ENCODE assay signal across 21 cellular contexts in genomic region chr2:105301646-105302045, GRCh38. TPM values are rescaled to one million over a fixed set of nuclear protein-coding genes. Genes with fewer than 3 reads are reported as not detected.
DNase-seq lines count a peak whose midpoint lies in the region; ATAC-seq and TF ChIP-seq lines count a peak whose summit lies in the region.
"Had no signal": no experiment of that assay in that cellular context is flagged by ENCODE, and none has a peak within 500 bp of the region (broad histone marks: within the 10 kb centered on the region; RNA-seq: fewer than 3 reads in every experiment).

No MANE protein-coding gene starts in this region.

- no peak overlapping the region for H3K23ac ChIP-seq in trophoblast cell (ENCODE audit: low read length)

- H3K36me3 Mint-ChIP-seq in activated naive CD4-positive, alpha-beta T cell treated with anti-CD3 and anti-CD28 coated beads, Interleukin-2, amount 10 ng/mL, durations not matched to agents 7 days and 5 days = peaks cover 20% of the 10 kb centered on the region
- H3K36me3 Mint-ChIP-seq in activated CD8-positive, alpha-beta T cell treated with anti-CD3 and anti-CD28 coated beads for 36 hours (ENCODE audit: low read depth) = peaks cover 26% of the 10 kb centered on the region

- H3K27ac ChIP-seq in trophoblast cell (ENCODE audit: low read depth, low read length) = no peak overlapping the region
- H3K27ac ChIP-seq: BLaER1 had no signal

- no peaks in the 10 kb centered on the region for H3K79me2 ChIP-seq in trophoblast cell (ENCODE audit: control insufficient read depth, insufficient read depth, low read length, poor library complexity)

- H3K4me1 Mint-ChIP-seq in activated naive CD4-positive, alpha-beta T cell treated with anti-CD3 and anti-CD28 coated beads, Interleukin-2, amount 10 ng/mL, durations not matched to agents 7 days and 5 days = peaks cover 17% of the 10 kb centered on the region
- peaks cover 26% of the 10 kb centered on the region for H3K4me1 Mint-ChIP-seq in activated CD8-positive, alpha-beta T cell treated with anti-CD3 and anti-CD28 coated beads for 36 hours (ENCODE audit: low read depth)

- intact Hi-C loops in activated CD8-positive, alpha-beta T cell treated with anti-CD3 and anti-CD28 coated beads for 36 hours (cut with micrococcal nuclease) = no loop called here

- H4K91ac ChIP-seq in trophoblast cell (ENCODE audit: low read depth, low read length) = no peak overlapping the region

- no peak overlapping the region for H2BK12ac ChIP-seq in trophoblast cell (ENCODE audit: low read length)

- no peak overlapping the region for H2AFZ ChIP-seq in trophoblast cell (ENCODE audit: insufficient read depth, low read length, poor library complexity)

- CTCF ChIA-PET in activated naive CD4-positive, alpha-beta T cell treated with anti-CD3 and anti-CD28 coated beads, Interleukin-2, amount 10 ng/mL, durations not matched to agents 7 days and 5 days (lab: Charles Lee) = interaction anchor here (0.6 to 0.8 kb wide), 2 partner anchors 8 to 219 kb away, joined by 3 to 4 read pairs; no protein-coding TSS in a partner anchor
- CTCF ChIA-PET in activated CD8-positive, alpha-beta T cell treated with anti-CD3 and anti-CD28 coated beads for 36 hours (lab: Charles Lee) = no interaction called here

- H3K79me1 ChIP-seq in trophoblast cell (ENCODE audit: low read length) = peaks cover 2% of the 10 kb centered on the region

- ATAC-seq in HG02885 (IDR thresholded peaks at IDR 0.05; ENCODE audit: poor library complexity, unreplicated experiment) = peak; percentile 67
- ATAC-seq in activated CD8-positive, alpha-beta T cell treated with anti-CD3 and anti-CD28 coated beads for 36 hours = peak; percentile 56
- no peak for ATAC-seq in GM21515 (IDR thresholded peaks at IDR 0.05; ENCODE audit: unreplicated experiment)

- H4K8ac ChIP-seq in trophoblast cell (ENCODE audit: low read depth, low read length) = no peak overlapping the region

- H2AK5ac ChIP-seq in trophoblast cell (ENCODE audit: low read length) = no peak overlapping the region

- peaks cover 0 to 10% of the 10 kb centered on the region in 2 experiments for H3K4me1 ChIP-seq in trophoblast cell (ENCODE audit: control insufficient read depth in 1 of 2, insufficient read depth in 2 of 2, low read length in 2 of 2)
- H3K4me1 ChIP-seq: BLaER1, HAP-1 had no signal

- H3K36me3 ChIP-seq in trophoblast cell (ENCODE audit: control insufficient read depth in 1 of 2, insufficient read depth in 2 of 2, low read length in 2 of 2) = peaks cover 6 to 10% of the 10 kb centered on the region in 2 experiments

- no peaks in the 10 kb centered on the region for H3K9me3 Mint-ChIP-seq in activated naive CD4-positive, alpha-beta T cell treated with anti-CD3 and anti-CD28 coated beads, Interleukin-2, amount 10 ng/mL, durations not matched to agents 7 days and 5 days
- no peaks in the 10 kb centered on the region for H3K9me3 Mint-ChIP-seq in activated CD8-positive, alpha-beta T cell treated with anti-CD3 and anti-CD28 coated beads for 36 hours
- H3K9me3 Mint-ChIP-seq: CD8-positive, alpha-beta memory T cell had no signal

- no CpG with 5 or more reads among the region's 3 CpGs for WGBS in trophoblast cell (ENCODE audit: extremely low coverage, insufficient coverage, insufficient read length)

- no peak overlapping the region for H3K18ac ChIP-seq in trophoblast cell (ENCODE audit: low read length)

- no peak overlapping the region for H2BK5ac ChIP-seq in trophoblast cell (ENCODE audit: low read depth, low read length, poor library complexity)

- no peaks in the 10 kb centered on the region for H3K27me3 ChIP-seq in trophoblast cell (ENCODE audit: insufficient read depth, low read length)
- H3K27me3 ChIP-seq: BLaER1 had no signal

- H3K27me3 Mint-ChIP-seq in activated naive CD4-positive, alpha-beta T cell treated with anti-CD3 and anti-CD28 coated beads, Interleukin-2, amount 10 ng/mL, durations not matched to agents 7 days and 5 days = no peaks in the 10 kb centered on the region
- no peaks in the 10 kb centered on the region for H3K27me3 Mint-ChIP-seq in activated CD8-positive, alpha-beta T cell treated with anti-CD3 and anti-CD28 coated beads for 36 hours
- H3K27me3 Mint-ChIP-seq: CD8-positive, alpha-beta memory T cell had no signal

- H3K4me2 ChIP-seq in trophoblast cell (ENCODE audit: low read length) = no peak overlapping the region
- H3K4me2 ChIP-seq: BLaER1, SK-N-SH had no signal

- H3K27ac Mint-ChIP-seq in activated naive CD4-positive, alpha-beta T cell treated with anti-CD3 and anti-CD28 coated beads, Interleukin-2, amount 10 ng/mL, durations not matched to agents 7 days and 5 days = no peak overlapping the region
- H3K27ac Mint-ChIP-seq in activated CD8-positive, alpha-beta T cell treated with anti-CD3 and anti-CD28 coated beads for 36 hours = no peak overlapping the region

- no peak overlapping the region for H3K14ac ChIP-seq in trophoblast cell (ENCODE audit: low read length)

- H3K4me3 ChIP-seq in trophoblast cell (ENCODE audit: low read depth, low read length) = no peak overlapping the region
- H3K4me3 ChIP-seq: BLaER1, HAP-1 had no signal

- no peak overlapping the region for H2BK120ac ChIP-seq in trophoblast cell (ENCODE audit: insufficient read depth, low read length, poor library complexity)

- H3K4ac ChIP-seq in trophoblast cell (ENCODE audit: low read depth, low read length) = peak overlapping the region; percentile 39

- H3K9me3 ChIP-seq in trophoblast cell (ENCODE audit: insufficient read depth, low read depth, low read length) = peaks cover 1% of the 10 kb centered on the region
- H3K9me3 ChIP-seq: BLaER1, HAP-1, SK-N-SH had no signal

- no peak overlapping the region for H3K9ac ChIP-seq in trophoblast cell (ENCODE audit: low read length)
- H3K9ac ChIP-seq: BLaER1, SK-N-SH had no signal

- peak; percentile 32 for DNase-seq in activated naive CD4-positive, alpha-beta T cell treated with anti-CD3 and anti-CD28 coated beads, Interleukin-2, amount 10 ng/mL, durations not matched to agents 7 days and 5 days
- no peak for DNase-seq in activated naive CD4-positive, alpha-beta T cell treated with Interleukin-2 at 50 U/mL for 16 hours
- DNase-seq in activated CD8-positive, alpha-beta T cell treated with anti-CD3 and anti-CD28 coated beads for 36 hours = peak; percentile 32
- no peak for DNase-seq in trophoblast cell
- DNase-seq in cerebellar cortex (ENCODE audit: low spot score) = no peak
- no peak for DNase-seq in activated T-cell treated with anti-CD3 and anti-CD28 coated beads for 4 hours
- DNase-seq: CD8-positive, alpha-beta memory T cell; DMS79; KBM-7; MV-4-11; NCI-H187; NCI-H2107; NCI-H510A; NCI-H748 treated with DMSO at 0.1 percent for 48 hours; OCI-M1; SHP77; SK-N-SH had no signal

- no peak for TF ChIP-seq CTCF in activated CD8-positive, alpha-beta T cell treated with anti-CD3 and anti-CD28 coated beads for 36 hours (IDR thresholded peaks at IDR 0.05)

- no peak overlapping the region for H4K12ac ChIP-seq in trophoblast cell (ENCODE audit: low read depth, low read length)

- H3K4me3 Mint-ChIP-seq in activated naive CD4-positive, alpha-beta T cell treated with anti-CD3 and anti-CD28 coated beads, Interleukin-2, amount 10 ng/mL, durations not matched to agents 7 days and 5 days = no peak overlapping the region
- no peak overlapping the region for H3K4me3 Mint-ChIP-seq in activated CD8-positive, alpha-beta T cell treated with anti-CD3 and anti-CD28 coated beads for 36 hours
- H3K4me3 Mint-ChIP-seq: CD8-positive, alpha-beta memory T cell had no signal

- POLR2A ChIA-PET in activated CD8-positive, alpha-beta T cell treated with anti-CD3 and anti-CD28 coated beads for 36 hours (lab: Charles Lee) = interaction anchor here (1.1 kb wide), 1 partner anchor 14 kb away, joined by 5 read pairs; no protein-coding TSS in a partner anchor

RNA-seq across cellular contexts. Expression of gene TGFBRAP1, which starts 27.9 kb away (rescaled TPM):
- total RNA-seq in activated CD8-positive, alpha-beta T cell treated with anti-CD3 and anti-CD28 coated beads for 36 hours = 10 to 100 TPM; 17.9 to 20.2 TPM
- polyA plus RNA-seq in trophoblast cell (2013) = 16.6 and 17.3 TPM in 2 replicates

RNA-seq across cellular contexts. Expression of gene C2orf49, which starts 35.7 kb away (rescaled TPM):
- 10 to 100 TPM; 22.3 to 23.3 TPM for total RNA-seq in activated CD8-positive, alpha-beta T cell treated with anti-CD3 and anti-CD28 coated beads for 36 hours
- 34.1 and 35.9 TPM in 2 replicates for polyA plus RNA-seq in trophoblast cell (2013)

Comparison
In these comparisons a context has a peak if more than half of its experiments do, and no peak if none do; other contexts are left out.
1. DNase-seq: peak in activated naive CD4-positive, alpha-beta T cell treated with anti-CD3 and anti-CD28 coated beads, Interleukin-2, amount 10 ng/mL, durations not matched to agents 7 days and 5 days (single experiment) and activated CD8-positive, alpha-beta T cell treated with anti-CD3 and anti-CD28 coated beads for 36 hours (single experiment); none in activated naive CD4-positive, alpha-beta T cell treated with Interleukin-2 at 50 U/mL for 16 hours (single experiment), trophoblast cell (0 of 2), cerebellar cortex (single experiment) and activated T-cell treated with anti-CD3 and anti-CD28 coated beads for 4 hours (single experiment).